ENCODE assay signal across 8 cellular contexts in the genomic region with DNA sequence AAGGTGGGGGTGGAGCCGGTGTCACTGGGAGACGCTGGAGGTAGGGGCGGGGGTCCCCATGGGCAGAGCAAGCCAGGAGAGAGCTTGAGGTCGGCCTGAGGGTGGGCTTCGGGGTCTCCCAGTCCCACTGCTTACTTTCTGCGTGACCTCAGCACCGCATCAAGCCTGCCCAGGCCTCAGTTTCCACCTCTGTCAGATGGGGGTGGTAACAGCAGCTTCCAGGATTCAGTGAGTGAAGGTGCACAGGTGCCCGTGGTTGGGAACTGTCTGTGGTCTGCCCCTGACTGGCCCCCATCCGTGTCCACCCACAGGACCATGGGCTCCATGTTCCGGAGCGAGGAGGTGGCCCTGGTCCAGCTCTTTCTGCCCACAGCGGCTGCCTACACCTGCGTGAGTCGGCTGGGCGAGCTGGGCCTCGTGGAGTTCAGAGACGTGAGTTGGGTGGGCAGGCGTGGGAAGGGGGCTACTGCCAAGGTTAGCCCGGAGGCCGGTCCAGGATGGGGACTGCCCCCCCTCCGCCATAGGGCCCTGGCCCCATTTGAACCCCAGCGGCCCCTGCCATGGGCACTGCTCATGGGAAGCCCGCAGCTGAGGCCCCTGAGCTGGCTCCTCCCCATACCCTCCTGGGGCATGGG. TPM values are rescaled to one million over a fixed set of nuclear protein-coding genes. Genes with fewer than 3 reads are reported as not detected.
A peak's percentile ranks its signal among the peaks of the same experiment; 100 is the strongest.
DNase-seq lines count a peak whose midpoint lies in the region; TF ChIP-seq lines count a peak whose summit lies in the region.

No MANE protein-coding gene starts in this region.

- peak overlapping the region; percentile 48 for H3K4me3 ChIP-seq in BE2C (ENCODE audit: low read depth, low read length)
- H3K4me3 ChIP-seq in Karpas-422 (ENCODE audit: low read length), result peak overlapping the region; percentile 71
- peak overlapping the region; percentile 83 for H3K4me3 ChIP-seq in coronary artery
- peak overlapping the region; percentile 87 to 100 for H3K4me3 ChIP-seq in neutrophil (ENCODE audit: low read depth in 1 of 2, low read length in 1 of 2)

- TF ChIP-seq CTCF in BE2C (IDR thresholded peaks at IDR 0.05; ENCODE audit: low read depth, low read length) (no peak), coronary artery (IDR thresholded peaks at IDR 0.05) (no peak), neutrophil (IDR thresholded peaks at IDR 0.05) (no peak)

- H3K9me3 ChIP-seq in BE2C, result no peaks in the 10 kb centered on the region
- no peaks in the 10 kb centered on the region for H3K9me3 ChIP-seq in Karpas-422 (ENCODE audit: low read length)
- no peaks in the 10 kb centered on the region for H3K9me3 ChIP-seq in neutrophil

- no peaks in the 10 kb centered on the region for H3K9me2 ChIP-seq in Karpas-422 (replicated peaks; ENCODE audit: insufficient read depth, low read length)

- H3K79me2 ChIP-seq in Karpas-422 (ENCODE audit: low read length), result peaks cover 9% of the 10 kb centered on the region; the same call in 1 of the 2 replicates

- no peaks in the 10 kb centered on the region for H4K20me1 ChIP-seq in Karpas-422 (ENCODE audit: insufficient read depth, low read depth, low read length)

- H3K36me3 ChIP-seq in BE2C (no peaks in the 10 kb centered on the region), Karpas-422 (ENCODE audit: insufficient read depth, low read length) (no peaks in the 10 kb centered on the region), neutrophil (peaks cover 56% of the 10 kb centered on the region)

- H3K27me3 ChIP-seq in BE2C (no peaks in the 10 kb centered on the region), Karpas-422 (ENCODE audit: low read length) (no peaks in the 10 kb centered on the region), neutrophil (no peaks in the 10 kb centered on the region)

- H3K9ac ChIP-seq in Karpas-422 (ENCODE audit: low read length), result peak overlapping the region; percentile 72

- peaks cover 44% of the 10 kb centered on the region for H3K4me1 ChIP-seq in BE2C
- peaks cover 40% of the 10 kb centered on the region for H3K4me1 ChIP-seq in Karpas-422 (ENCODE audit: low read length)
- H3K4me1 ChIP-seq in neutrophil (ENCODE audit: control insufficient read depth in 1 of 2, insufficient read depth in 1 of 2, low read depth in 1 of 2, low read length in 1 of 2), result peaks cover 48 to 50% of the 10 kb centered on the region in 2 experiments

- peak overlapping the region; percentile 81 for H3K27ac ChIP-seq in Karpas-422 (ENCODE audit: low read length)
- peak overlapping the region; percentile 91 to 92 for H3K27ac ChIP-seq in coronary artery
- H3K27ac ChIP-seq in neutrophil, result peak overlapping the region; percentile 99

- DNase-seq in BE2C (peak; percentile 19), Karpas-422 (no peak), coronary artery (ENCODE audit: low spot score) (no peak), NOMO-1 treated with dmso at 0.1 percent for 144 hours (lab: John Stamatoyannopoulos, UW; ENCODE audit: unreplicated experiment) (no peak), GOT3 (lab: John Stamatoyannopoulos, UW) (no peak), COLO829 (ENCODE audit: low spot score) (no peak), NCI-H446 treated with DMSO at 0.1 percent for 48 hours (lab: John Stamatoyannopoulos, UW) (no peak)

- H3K4me2 ChIP-seq in Karpas-422 (ENCODE audit: low read depth, low read length, poor library complexity, severe bottlenecking), result peak overlapping the region; percentile 72

- no peak overlapping the region for H2AFZ ChIP-seq in Karpas-422 (ENCODE audit: low read length)

RNA-seq across cellular contexts. Expression of gene TCIRG1, which starts 2.2 kb away (rescaled TPM):
- 58.1 TPM for polyA plus RNA-seq in BE2C (2012; ENCODE audit: insufficient read depth, insufficient read length, low read depth)
- 47.7 and 82.3 TPM in 2 replicates for total RNA-seq in Karpas-422 (2014; rRNA removed; shearing (Covaris generic); ENCODE audit: low replicate concordance)

RNA-seq across cellular contexts. Expression of gene NDUFS8, which starts 10.6 kb away (rescaled TPM):
- 610 TPM for polyA plus RNA-seq in BE2C (2012; ENCODE audit: insufficient read depth, insufficient read length, low read depth)
- total RNA-seq in Karpas-422 (2014; rRNA removed; shearing (Covaris generic); ENCODE audit: low replicate concordance), result 159 and 231 TPM in 2 replicates

RNA-seq across cellular contexts. Expression of gene ALDH3B1, which starts 30.9 kb away (rescaled TPM):
- 1.1 TPM for polyA plus RNA-seq in BE2C (2012; ENCODE audit: insufficient read depth, insufficient read length, low read depth)
- total RNA-seq in Karpas-422 (2014; rRNA removed; shearing (Covaris generic); ENCODE audit: low replicate concordance), result 0.40 TPM in 1 of 2 replicates, not detected in the other

RNA-seq across cellular contexts. Expression of gene UNC93B1, which starts 37.2 kb away (rescaled TPM):
- 2.8 TPM for polyA plus RNA-seq in BE2C (2012; ENCODE audit: insufficient read depth, insufficient read length, low read depth)
- total RNA-seq in Karpas-422 (2014; rRNA removed; shearing (Covaris generic); ENCODE audit: low replicate concordance), result 71.1 and 112 TPM in 2 replicates
